In the genomic region with DNA sequence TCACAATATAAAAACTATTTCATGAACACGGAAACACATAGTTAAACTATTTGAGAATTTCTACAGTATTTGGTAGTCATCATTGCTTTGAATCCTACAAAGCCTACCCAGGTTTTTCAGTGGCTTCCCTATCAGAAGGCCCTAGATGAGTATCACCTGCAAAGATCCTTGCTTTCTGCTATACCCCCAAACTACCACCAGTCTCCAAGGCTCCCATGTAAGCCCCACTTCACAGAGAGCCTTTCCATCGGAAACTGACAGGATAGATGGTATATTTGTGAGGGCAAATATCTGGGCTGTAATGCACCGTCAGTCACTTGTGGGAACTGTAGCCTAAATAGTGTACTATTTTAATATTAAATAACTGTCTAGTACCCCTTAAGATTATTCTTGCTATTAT, we compare ENCODE assay signal across 18 cellular contexts.
"Had no signal": no experiment of that assay in that cellular context is flagged by ENCODE, and none has a peak within 500 bp of the region (broad histone marks: within the 10 kb centered on the region; RNA-seq: fewer than 3 reads in every experiment).

No MANE protein-coding gene starts in this region.

- H3K27ac ChIP-seq: esophagus muscularis mucosa, sigmoid colon, transverse colon had no signal

- H3K27me3 ChIP-seq: esophagus muscularis mucosa, sigmoid colon, transverse colon had no signal

- H3K9me3 ChIP-seq: esophagus muscularis mucosa, sigmoid colon, transverse colon had no signal

- H3K4me3 ChIP-seq: esophagus muscularis mucosa, sigmoid colon, transverse colon had no signal

- H3K4me1 ChIP-seq: sigmoid colon, transverse colon had no signal

- DNase-seq: activated CD4-positive, alpha-beta T cell treated with anti-CD3 and anti-CD28 coated beads, Interleukin-2, amount 50 U/mL, for 48 hours; activated CD8-positive, alpha-beta memory T cell treated with anti-CD3 and anti-CD28 coated beads, Interleukin-2, amount 10 ng/mL, durations not matched to agents 7 days and 5 days; activated gamma-delta T cell; activated T-cell treated with anti-CD3 and anti-CD28 coated beads, Interleukin-2, amount 50 U/mL, for 4 hours; amygdala; cerebellar nuclear complex; islet precursor cell; mammary epithelial cell; natural killer cell; occipital lobe; sigmoid colon; stimulated activated CD4-positive, alpha-beta T cell treated with anti-CD3 and anti-CD28 coated beads, Interleukin-2, amount 100 ng/mL, for 24 hours; stimulated activated naive CD4-positive, alpha-beta T cell; substantia nigra; transverse colon had no signal

- H3K36me3 ChIP-seq: esophagus muscularis mucosa, sigmoid colon, transverse colon had no signal

- ATAC-seq: activated CD4-positive, CD25-positive, alpha-beta regulatory T cell treated with anti-CD3 and anti-CD28 coated beads, Interleukin-2, amount 50 U/mL, for 24 hours; activated CD8-positive, alpha-beta memory T cell treated with anti-CD3 and anti-CD28 coated beads, Interleukin-2, amount 10 ng/mL, durations not matched to agents 7 days and 5 days; activated T-cell treated with anti-CD3 and anti-CD28 coated beads, Interleukin-2, amount 50 U/mL, for 4 hours; left lobe of liver; natural killer cell had no signal
